ENCODE assay signal across 21 cellular contexts in the genomic region with DNA sequence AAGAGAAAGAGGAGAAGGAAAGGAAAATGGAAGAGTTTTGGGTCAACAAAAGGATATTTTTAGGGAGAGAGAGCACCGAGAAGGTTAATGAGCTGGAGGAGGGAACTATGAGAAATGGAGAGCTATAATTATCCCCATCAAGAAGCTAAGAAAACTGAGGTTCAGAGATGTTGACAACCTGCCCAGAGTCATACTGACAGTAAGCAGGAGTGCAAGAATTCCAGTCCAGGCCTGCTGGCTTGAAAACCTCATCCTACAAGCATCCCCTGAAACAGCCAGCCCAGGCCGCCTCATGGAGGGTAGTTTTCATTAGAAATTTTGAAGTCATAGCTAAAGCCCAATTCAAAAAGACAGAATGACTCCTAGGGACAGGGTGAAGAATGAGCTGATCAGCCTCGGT.
DNase-seq lines count a peak whose midpoint lies in the region; ATAC-seq and TF ChIP-seq lines count a peak whose summit lies in the region.
"Had no signal": no experiment of that assay in that cellular context is flagged by ENCODE, and none has a peak within 500 bp of the region (broad histone marks: within the 10 kb centered on the region; RNA-seq: fewer than 3 reads in every experiment).

No MANE protein-coding gene starts in this region.

- peaks cover 46 to 48% (median 47%) of the 10 kb centered on the region in 3 donors for H3K27me3 Mint-ChIP-seq in CD14-positive monocyte (ENCODE audit: low read depth in 3 of 3)
- H3K27me3 Mint-ChIP-seq in CD4-positive, alpha-beta T cell = peaks cover 41% of the 10 kb centered on the region

- no peak overlapping the region for H3K9ac ChIP-seq in stomach smooth muscle (ENCODE audit: low read length in 2 of 2)
- H3K9ac ChIP-seq: BLaER1 treated with 17β-estradiol and CSF1 and Interleukin-3, amounts not matched to agents 10 nM and 100 nM had no signal

- H3K27me3 ChIP-seq in right atrium auricular region = no peaks in the 10 kb centered on the region
- no peaks in the 10 kb centered on the region for H3K27me3 ChIP-seq in stomach smooth muscle (ENCODE audit: control insufficient read depth in 1 of 2, insufficient read depth in 2 of 2, low read length in 2 of 2)
- peaks cover 30% of the 10 kb centered on the region for H3K27me3 ChIP-seq in CD4-positive, alpha-beta T cell (ENCODE audit: control insufficient read depth, insufficient read depth, low read length)
- H3K27me3 ChIP-seq: BLaER1 treated with 17β-estradiol and CSF1 and Interleukin-3, amounts not matched to agents 10 nM and 100 nM had no signal

- TF ChIP-seq CTCF in right atrium auricular region (IDR thresholded peaks at IDR 0.05) = no peak
- no peak for TF ChIP-seq CTCF in CD14-positive monocyte (IDR thresholded peaks at IDR 0.05)
- no peak for TF ChIP-seq CTCF in CD4-positive, alpha-beta T cell (IDR thresholded peaks at IDR 0.05)
- TF ChIP-seq CTCF in omental fat pad (IDR thresholded peaks at IDR 0.05) = no peak

- intact Hi-C loops in left ventricle myocardium superior (cut with micrococcal nuclease) = no loop called here
- intact Hi-C loops in CD14-positive monocyte (cut with micrococcal nuclease) = no loop called here
- intact Hi-C loops in CD4-positive, alpha-beta T cell (cut with DNase I, micrococcal nuclease) = no loop called here

- H3K36me3 ChIP-seq in right atrium auricular region (no peaks in the 10 kb centered on the region), stomach smooth muscle (ENCODE audit: control insufficient read depth in 2 of 2, insufficient read depth in 2 of 2, low read length in 2 of 2) (no peaks in the 10 kb centered on the region)
- H3K36me3 ChIP-seq: BLaER1 treated with 17β-estradiol and CSF1 and Interleukin-3, amounts not matched to agents 10 nM and 100 nM had no signal

- POLR2A ChIA-PET in CD4-positive, alpha-beta T cell (lab: Charles Lee) = no interaction called here

- H3K36me3 Mint-ChIP-seq in CD14-positive monocyte = no peaks in the 10 kb centered on the region
- H3K36me3 Mint-ChIP-seq in CD4-positive, alpha-beta T cell (ENCODE audit: low read depth) = no peaks in the 10 kb centered on the region
- H3K36me3 Mint-ChIP-seq: CD4-positive, CD25-positive, alpha-beta regulatory T cell; CD8-positive, alpha-beta T cell had no signal

- H3K4me3 ChIP-seq in right atrium auricular region (no peak overlapping the region), stomach smooth muscle (ENCODE audit: low read length in 2 of 2) (no peak overlapping the region)
- H3K4me3 ChIP-seq: A549; BLaER1 treated with 17β-estradiol and CSF1 and Interleukin-3, amounts not matched to agents 10 nM and 100 nM; GM12878 had no signal

- H3K4me1 ChIP-seq in right atrium auricular region (no peaks in the 10 kb centered on the region), stomach smooth muscle (ENCODE audit: control insufficient read depth, insufficient read depth, low read length) (peaks cover 45% of the 10 kb centered on the region)
- H3K4me1 ChIP-seq: A549, Caco-2 had no signal

- no peak overlapping the region for H3K27ac ChIP-seq in right atrium auricular region
- H3K27ac ChIP-seq in stomach smooth muscle (ENCODE audit: low read length) = peak overlapping the region; percentile 71
- no peak overlapping the region for H3K27ac ChIP-seq in CD4-positive, alpha-beta T cell (ENCODE audit: low read depth, low read length)
- H3K27ac ChIP-seq: 22Rv1; A549; BLaER1 treated with 17β-estradiol and CSF1 and Interleukin-3, amounts not matched to agents 10 nM and 100 nM; C4-2B had no signal

- no peak overlapping the region for H3K27ac Mint-ChIP-seq in CD14-positive monocyte
- no peak overlapping the region for H3K27ac Mint-ChIP-seq in CD4-positive, alpha-beta T cell
- H3K27ac Mint-ChIP-seq: B cell; CD4-positive, CD25-positive, alpha-beta regulatory T cell; CD8-positive, alpha-beta T cell had no signal

- H3K9me3 Mint-ChIP-seq in CD14-positive monocyte = peaks cover 0 to 4% (median 0%) of the 10 kb centered on the region in 7 donors
- no peaks in the 10 kb centered on the region for H3K9me3 Mint-ChIP-seq in CD4-positive, alpha-beta T cell
- H3K9me3 Mint-ChIP-seq: CD8-positive, alpha-beta T cell had no signal

- no peaks in the 10 kb centered on the region for H3K4me1 Mint-ChIP-seq in CD14-positive monocyte
- H3K4me1 Mint-ChIP-seq in CD4-positive, alpha-beta T cell (ENCODE audit: low read depth) = no peaks in the 10 kb centered on the region
- H3K4me1 Mint-ChIP-seq: CD4-positive, CD25-positive, alpha-beta regulatory T cell had no signal

- no peak overlapping the region for H3K4me3 Mint-ChIP-seq in CD14-positive monocyte
- H3K4me3 Mint-ChIP-seq in CD4-positive, alpha-beta T cell = no peak overlapping the region
- H3K4me3 Mint-ChIP-seq: B cell; CD4-positive, CD25-positive, alpha-beta regulatory T cell; CD8-positive, alpha-beta T cell had no signal

- ATAC-seq in left ventricle myocardium superior = peak; percentile 13
- no peak for ATAC-seq in CD4-positive, alpha-beta T cell (ENCODE audit: poor library complexity)
- no peak for ATAC-seq in omental fat pad (ENCODE audit: low FRiP score)
- ATAC-seq: A549; CD8-positive, alpha-beta T cell; GM12878 had no signal

- DNase-seq in left ventricle myocardium superior = no peak
- DNase-seq in right atrium auricular region (ENCODE audit: low spot score) = no peak
- peak; percentile 32 for DNase-seq in mucosa of gallbladder (ENCODE audit: low spot score)
- no peak for DNase-seq in CD14-positive monocyte (ENCODE audit: low spot score)
- no peak for DNase-seq in CD4-positive, alpha-beta T cell
- no peak for DNase-seq in omental fat pad (ENCODE audit: low spot score)
- DNase-seq: AML-193; Caco-2; Calu3; CD4-positive, CD25-positive, alpha-beta regulatory T cell; CD8-positive, alpha-beta T cell; DMS79 treated with DMSO at 0.1 percent for 48 hours; EL; GDM1 had no signal

- CTCF ChIA-PET in CD4-positive, alpha-beta T cell (lab: Charles Lee) = no interaction called here

- H3K9me3 ChIP-seq in right atrium auricular region (no peaks in the 10 kb centered on the region), stomach smooth muscle (ENCODE audit: control insufficient read depth in 2 of 2, low read length in 2 of 2) (no peaks in the 10 kb centered on the region)
- no peaks in the 10 kb centered on the region for H3K9me3 ChIP-seq in CD4-positive, alpha-beta T cell (ENCODE audit: control insufficient read depth, low read length)
- H3K9me3 ChIP-seq: A549; BLaER1 treated with 17β-estradiol and CSF1 and Interleukin-3, amounts not matched to agents 10 nM and 100 nM; Caco-2 had no signal
